12 cellular contexts compared by ENCODE assay signal in the genomic region with DNA sequence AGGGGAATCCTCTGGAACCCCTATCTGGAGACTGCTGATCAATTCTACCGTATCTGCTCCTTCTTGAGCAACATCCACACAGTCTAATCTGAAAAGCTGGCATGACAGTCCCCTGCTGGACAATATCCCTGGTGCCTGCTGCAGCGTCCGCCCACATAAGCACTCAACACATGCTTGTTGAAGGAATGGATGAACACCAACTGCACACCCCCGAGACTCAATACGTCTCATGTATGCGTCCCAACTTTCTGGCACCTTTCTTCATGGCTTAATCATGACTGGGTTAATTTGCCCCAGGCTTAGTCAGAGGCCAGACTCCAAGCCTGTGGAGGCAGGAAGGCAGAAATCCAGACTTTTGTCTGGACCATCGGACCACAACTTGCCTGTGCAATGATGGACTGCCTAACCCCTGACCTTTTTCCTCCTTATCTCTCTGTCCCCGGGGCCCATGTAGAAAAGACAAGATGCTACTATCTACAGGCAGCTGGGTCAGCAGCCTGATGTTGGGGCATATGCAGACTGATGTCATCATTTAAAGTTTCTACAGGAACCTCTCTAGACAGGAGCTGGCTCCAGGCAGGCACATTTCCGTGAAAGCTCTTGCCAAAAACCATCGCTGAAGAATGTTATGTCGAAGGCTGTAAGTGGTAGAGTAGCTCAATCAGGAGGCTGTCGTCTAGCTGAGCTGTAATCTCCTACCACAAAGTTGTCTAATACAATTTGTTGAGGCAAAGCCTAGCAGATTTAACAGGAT.
A peak's percentile ranks its signal among the peaks of the same experiment; 100 is the strongest.
DNase-seq lines count a peak whose midpoint lies in the region; ATAC-seq, FAIRE-seq and TF ChIP-seq lines count a peak whose summit lies in the region.
"Had no signal": no experiment of that assay in that cellular context is flagged by ENCODE, and none has a peak within 500 bp of the region (broad histone marks: within the 10 kb centered on the region; RNA-seq: fewer than 3 reads in every experiment).

No MANE protein-coding gene starts in this region.

- H3K79me2 ChIP-seq in endothelial cell of umbilical vein (ENCODE audit: control insufficient read depth, insufficient read depth, low read length): no peaks in the 10 kb centered on the region

- H3K4me1 ChIP-seq in endothelial cell of umbilical vein (ENCODE audit: control insufficient read depth, extremely low read depth, insufficient read depth, low read length) (peaks cover 21% of the 10 kb centered on the region), sigmoid colon (peaks cover 0 to 12% (median 5%) of the 10 kb centered on the region in 4 donors)
- H3K4me1 ChIP-seq: thyroid gland had no signal

- peak overlapping the region; percentile 83 for H3K4me2 ChIP-seq in endothelial cell of umbilical vein (ENCODE audit: insufficient read depth, low read length)

- WGBS in sigmoid colon, 2 donors: 76 to 84% methylated on average over 12 of the region's 12 CpGs

- H3K27me3 ChIP-seq in endothelial cell of umbilical vein (ENCODE audit: control insufficient read depth in 2 of 2, insufficient read depth in 2 of 2, low read length in 2 of 2): no peaks in the 10 kb centered on the region
- no peaks in the 10 kb centered on the region for H3K27me3 ChIP-seq in sigmoid colon
- H3K27me3 ChIP-seq: thyroid gland had no signal

- no peak for TF ChIP-seq EP300 in sigmoid colon (IDR thresholded peaks at IDR 0.05)

- peak overlapping the region in 1 of 3 experiments; percentile 40 for H3K4me3 ChIP-seq in endothelial cell of umbilical vein (replicated peaks in 1 of 3; ENCODE audit: insufficient read depth in 1 of 3, low read depth in 1 of 3, low read length in 3 of 3)
- H3K4me3 ChIP-seq in sigmoid colon: no peak overlapping the region
- H3K4me3 ChIP-seq: thyroid gland had no signal

- dilution Hi-C loops in endothelial cell of umbilical vein (cut with MboI; ENCODE audit: extremely low pct_ligation_motif_present, low sequenced_read_pairs): no loop called here

- TF ChIP-seq POLR2A in endothelial cell of umbilical vein (IDR thresholded peaks at IDR 0.05; ENCODE audit: low read depth, low read length): no peak
- TF ChIP-seq POLR2A in sigmoid colon (IDR thresholded peaks at IDR 0.05): no peak

- H3K36me3 ChIP-seq in endothelial cell of umbilical vein (ENCODE audit: control insufficient read depth in 2 of 2, extremely low read depth in 1 of 2, insufficient read depth in 2 of 2, low read length in 2 of 2) (no peaks in the 10 kb centered on the region), sigmoid colon (no peaks in the 10 kb centered on the region)
- H3K36me3 ChIP-seq: thyroid gland had no signal

- CTCF ChIA-PET in endothelial cell of umbilical vein (lab: Charles Lee): interaction anchor here (0.9 to 2.2 kb wide), 12 partner anchors 9 to 186 kb away, joined by 3 to 11 read pairs (median 4); no protein-coding TSS in a partner anchor

- peak; percentile 28 for DNase-seq in COLO829 (ENCODE audit: low spot score)
- DNase-seq in OCI-M1 (lab: John Stamatoyannopoulos, UW): peak; percentile 14
- peak; percentile 68 for DNase-seq in endothelial cell of umbilical vein (ENCODE audit: low read depth, low spot score)
- peak; percentile 59 for DNase-seq in myocyte (ENCODE audit: low read depth)
- no peak for DNase-seq in NCI-H1694 treated with DMSO at 0.1 percent for 48 hours (lab: John Stamatoyannopoulos, UW)
- no peak for DNase-seq in sigmoid colon
- DNase-seq: cortex of kidney, GDM1, NCI-H1048 had no signal

- H3K9me3 ChIP-seq in endothelial cell of umbilical vein (replicated peaks; ENCODE audit: control insufficient read depth, insufficient read depth, low read length): no peaks in the 10 kb centered on the region
- H3K9me3 ChIP-seq in sigmoid colon: no peaks in the 10 kb centered on the region
- H3K9me3 ChIP-seq: thyroid gland had no signal

- H2AFZ ChIP-seq in endothelial cell of umbilical vein (ENCODE audit: low read depth, low read length): peak overlapping the region; percentile 80

- TSS peak; percentile 76 for BruUV-seq in endothelial cell of umbilical vein (replicated peaks; lab: Mats Ljungman, UMichigan)

- H3K9me1 ChIP-seq in endothelial cell of umbilical vein (replicated peaks; ENCODE audit: control insufficient read depth, extremely low read depth, insufficient read depth, low read length): no peaks in the 10 kb centered on the region

- no peak for FAIRE-seq in endothelial cell of umbilical vein (lab: Jason Lieb, UNC)

- no peaks in the 10 kb centered on the region for H4K20me1 ChIP-seq in endothelial cell of umbilical vein (replicated peaks; ENCODE audit: control insufficient read depth, extremely low read depth, insufficient read depth, low read length)

- TF ChIP-seq CTCF in endothelial cell of umbilical vein (IDR thresholded peaks at IDR 0.05; ENCODE audit: extremely low read depth in 1 of 2, insufficient read depth in 1 of 2, low read depth in 1 of 2, low read length in 2 of 2): peak; percentile 5 to 9
- no peak for TF ChIP-seq CTCF in sigmoid colon (IDR thresholded peaks at IDR 0.05)

- POLR2A ChIA-PET in endothelial cell of umbilical vein (lab: Charles Lee): no interaction called here

- intact Hi-C loops in endothelial cell of umbilical vein (cut with micrococcal nuclease) (loop anchor here (1.0 to 10.0 kb wide), 5 partner anchors 29 to 144 kb away; a partner anchor contains a TSS), sigmoid colon (cut with DNase I) (no loop called here)

- peak overlapping the region; percentile 60 for H3K9ac ChIP-seq in endothelial cell of umbilical vein (replicated peaks; ENCODE audit: extremely low read depth, insufficient read depth, low read length)

- peak overlapping the region; percentile 99 for H3K27ac ChIP-seq in endothelial cell of umbilical vein (ENCODE audit: insufficient read depth, low read depth, low read length)
- H3K27ac ChIP-seq in sigmoid colon: peak overlapping the region in 1 of 4 donors; percentile 19
- H3K27ac ChIP-seq: thyroid gland had no signal

- ATAC-seq in GM21381 (IDR thresholded peaks at IDR 0.05; ENCODE audit: unreplicated experiment) (no peak), GM18498 (IDR thresholded peaks at IDR 0.05; ENCODE audit: unreplicated experiment) (no peak)

TF ChIP-seq in endothelial cell of umbilical vein, 7 proteins besides CTCF, POLR2A, EP300 and RAD21:
- TF ChIP-seq, protein P1, sequence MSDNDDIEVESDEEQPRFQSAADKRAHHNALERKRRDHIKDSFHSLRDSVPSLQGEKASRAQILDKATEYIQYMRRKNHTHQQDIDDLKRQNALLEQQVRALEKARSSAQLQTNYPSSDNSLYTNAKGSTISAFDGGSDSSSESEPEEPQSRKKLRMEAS (IDR thresholded peaks at IDR 0.05; ENCODE audit: insufficient read depth, insufficient read length): no peak
- TF ChIP-seq FOS (IDR thresholded peaks at IDR 0.05; ENCODE audit: borderline replicate concordance, insufficient read depth, low read length) (peak; percentile 52), POLR2AphosphoS5 (IDR thresholded peaks at IDR 0.05; ENCODE audit: insufficient read depth, low read depth, low read length) (peak; percentile 33), GATA2 (IDR thresholded peaks at IDR 0.05; ENCODE audit: insufficient read depth, insufficient read length, low read depth, low read length) (peak; percentile 72)

Comparison
In these comparisons a context has a peak if more than half of its experiments do, and no peak if none do; other contexts are left out.
1. DNase-seq: peak in COLO829 (single experiment), OCI-M1 (single experiment), endothelial cell of umbilical vein (single experiment) and myocyte (single experiment); none in NCI-H1694 treated with DMSO at 0.1 percent for 48 hours (single experiment) and sigmoid colon (single experiment).
2. CTCF ChIP-seq: peak in endothelial cell of umbilical vein (2 of 2); none in sigmoid colon (0 of 4).